Comparison of ENCODE assay signal across 1 cellular context in genomic region chr2:98484121-98484557, GRCh38.
TF ChIP-seq lines count a peak whose summit lies in the region.

No MANE protein-coding gene starts in this region.

TF ChIP-seq in HepG2, 621 proteins besides CTCF, POLR2A, EP300 and RAD21 (continues in another document):
- TF ChIP-seq AKNA (CRISPR knock-in tag; IDR thresholded peaks at IDR 0.05; ENCODE audit: borderline replicate concordance) (no peak), HIVEP1 (CRISPR knock-in tag; IDR thresholded peaks at IDR 0.05) (0 out of 2 replicates have a peak, but pooled peaks have one; percentile 35), ZNF644 (CRISPR knock-in tag; IDR thresholded peaks at IDR 0.05; ENCODE audit: low read depth) (peak; percentile 96), CREB3 (CRISPR knock-in tag; IDR thresholded peaks at IDR 0.05) (peak; percentile 50; the same call in 1 of the 2 replicates), RNF2 (conservative IDR thresholded peaks at IDR 0.05; ENCODE audit: low read depth) (peak; percentile 57; the same call in 1 of the 2 replicates), NAIF1 (CRISPR knock-in tag; IDR thresholded peaks at IDR 0.05; ENCODE audit: borderline replicate concordance) (no peak), GATAD1 (CRISPR knock-in tag; IDR thresholded peaks at IDR 0.05) (peak; percentile 55), SOX5 (CRISPR knock-in tag; IDR thresholded peaks at IDR 0.05; ENCODE audit: borderline replicate concordance) (0 out of 2 replicates have a peak, but pooled peaks have one; percentile 19), TFDP1 (CRISPR knock-in tag; IDR thresholded peaks at IDR 0.05; ENCODE audit: borderline replicate concordance) (peak; percentile 90; the same call in 1 of the 2 replicates), ZBTB43 (CRISPR knock-in tag; conservative IDR thresholded peaks at IDR 0.05) (0 out of 2 replicates have a peak, but pooled peaks have one; percentile 37), NKX3-1 (CRISPR knock-in tag; IDR thresholded peaks at IDR 0.05) (0 out of 2 replicates have a peak, but pooled peaks have one; percentile 50), ZBED4 (CRISPR knock-in tag; IDR thresholded peaks at IDR 0.05; ENCODE audit: borderline replicate concordance) (0 out of 2 replicates have a peak, but pooled peaks have one; percentile 42), KMT2B (CRISPR knock-in tag; IDR thresholded peaks at IDR 0.05) (0 out of 2 replicates have a peak, but pooled peaks have one; percentile 32), PREB (CRISPR knock-in tag; IDR thresholded peaks at IDR 0.05) (no peak), YY1 (IDR thresholded peaks at IDR 0.05; ENCODE audit: insufficient read depth, insufficient replicate concordance, low read depth, low read length) (peak; percentile 43), ZNF317 (CRISPR knock-in tag; IDR thresholded peaks at IDR 0.05) (0 out of 2 replicates have a peak, but pooled peaks have one; percentile 66), TBP (CRISPR knock-in tag; IDR thresholded peaks at IDR 0.05) (no peak), ZNF749 (CRISPR knock-in tag; IDR thresholded peaks at IDR 0.05; ENCODE audit: borderline replicate concordance) (no peak), SOX13 (IDR thresholded peaks at IDR 0.05) (no peak), SOX13 (CRISPR knock-in tag; conservative IDR thresholded peaks at IDR 0.05 in 1 of 2, IDR thresholded peaks at IDR 0.05 in 1 of 2) (peak in 1 of 2 experiments; percentile 26; a peak in 1 of 4 replicates), XRCC5 (optimal IDR thresholded peaks at IDR 0.05; ENCODE audit: low read length) (peak; percentile 22), RARA (CRISPR knock-in tag; IDR thresholded peaks at IDR 0.05) (0 out of 2 replicates have a peak, but pooled peaks have one; percentile 43), TEAD3 (CRISPR knock-in tag; optimal IDR thresholded peaks at IDR 0.05; ENCODE audit: borderline replicate concordance) (peak; percentile 41), ZBTB7A (CRISPR knock-in tag; IDR thresholded peaks at IDR 0.05) (peak; percentile 60; the same call in 1 of the 2 replicates), FOXC1 (CRISPR knock-in tag; IDR thresholded peaks at IDR 0.05; ENCODE audit: borderline replicate concordance) (0 out of 2 replicates have a peak, but pooled peaks have one; percentile 41)
- TF ChIP-seq, protein P1, sequence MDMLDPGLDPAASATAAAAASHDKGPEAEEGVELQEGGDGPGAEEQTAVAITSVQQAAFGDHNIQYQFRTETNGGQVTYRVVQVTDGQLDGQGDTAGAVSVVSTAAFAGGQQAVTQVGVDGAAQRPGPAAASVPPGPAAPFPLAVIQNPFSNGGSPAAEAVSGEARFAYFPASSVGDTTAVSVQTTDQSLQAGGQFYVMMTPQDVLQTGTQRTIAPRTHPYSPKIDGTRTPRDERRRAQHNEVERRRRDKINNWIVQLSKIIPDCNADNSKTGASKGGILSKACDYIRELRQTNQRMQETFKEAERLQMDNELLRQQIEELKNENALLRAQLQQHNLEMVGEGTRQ (IDR thresholded peaks at IDR 0.05; ENCODE audit: low read depth, low read length): peak; percentile 86
- TF ChIP-seq, protein P1 (CRISPR knock-in tag; IDR thresholded peaks at IDR 0.05; ENCODE audit: borderline replicate concordance): peak; percentile 87; the same call in 1 of the 2 replicates
- TF ChIP-seq, protein P2, sequence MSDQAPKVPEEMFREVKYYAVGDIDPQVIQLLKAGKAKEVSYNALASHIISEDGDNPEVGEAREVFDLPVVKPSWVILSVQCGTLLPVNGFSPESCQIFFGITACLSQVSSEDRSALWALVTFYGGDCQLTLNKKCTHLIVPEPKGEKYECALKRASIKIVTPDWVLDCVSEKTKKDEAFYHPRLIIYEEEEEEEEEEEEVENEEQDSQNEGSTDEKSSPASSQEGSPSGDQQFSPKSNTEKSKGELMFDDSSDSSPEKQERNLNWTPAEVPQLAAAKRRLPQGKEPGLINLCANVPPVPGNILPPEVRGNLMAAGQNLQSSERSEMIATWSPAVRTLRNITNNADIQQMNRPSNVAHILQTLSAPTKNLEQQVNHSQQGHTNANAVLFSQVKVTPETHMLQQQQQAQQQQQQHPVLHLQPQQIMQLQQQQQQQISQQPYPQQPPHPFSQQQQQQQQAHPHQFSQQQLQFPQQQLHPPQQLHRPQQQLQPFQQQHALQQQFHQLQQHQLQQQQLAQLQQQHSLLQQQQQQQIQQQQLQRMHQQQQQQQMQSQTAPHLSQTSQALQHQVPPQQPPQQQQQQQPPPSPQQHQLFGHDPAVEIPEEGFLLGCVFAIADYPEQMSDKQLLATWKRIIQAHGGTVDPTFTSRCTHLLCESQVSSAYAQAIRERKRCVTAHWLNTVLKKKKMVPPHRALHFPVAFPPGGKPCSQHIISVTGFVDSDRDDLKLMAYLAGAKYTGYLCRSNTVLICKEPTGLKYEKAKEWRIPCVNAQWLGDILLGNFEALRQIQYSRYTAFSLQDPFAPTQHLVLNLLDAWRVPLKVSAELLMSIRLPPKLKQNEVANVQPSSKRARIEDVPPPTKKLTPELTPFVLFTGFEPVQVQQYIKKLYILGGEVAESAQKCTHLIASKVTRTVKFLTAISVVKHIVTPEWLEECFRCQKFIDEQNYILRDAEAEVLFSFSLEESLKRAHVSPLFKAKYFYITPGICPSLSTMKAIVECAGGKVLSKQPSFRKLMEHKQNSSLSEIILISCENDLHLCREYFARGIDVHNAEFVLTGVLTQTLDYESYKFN (CRISPR knock-in tag; conservative IDR thresholded peaks at IDR 0.05): no peak; the same call in 1 of the 2 replicates
- TF ChIP-seq, protein P3, sequence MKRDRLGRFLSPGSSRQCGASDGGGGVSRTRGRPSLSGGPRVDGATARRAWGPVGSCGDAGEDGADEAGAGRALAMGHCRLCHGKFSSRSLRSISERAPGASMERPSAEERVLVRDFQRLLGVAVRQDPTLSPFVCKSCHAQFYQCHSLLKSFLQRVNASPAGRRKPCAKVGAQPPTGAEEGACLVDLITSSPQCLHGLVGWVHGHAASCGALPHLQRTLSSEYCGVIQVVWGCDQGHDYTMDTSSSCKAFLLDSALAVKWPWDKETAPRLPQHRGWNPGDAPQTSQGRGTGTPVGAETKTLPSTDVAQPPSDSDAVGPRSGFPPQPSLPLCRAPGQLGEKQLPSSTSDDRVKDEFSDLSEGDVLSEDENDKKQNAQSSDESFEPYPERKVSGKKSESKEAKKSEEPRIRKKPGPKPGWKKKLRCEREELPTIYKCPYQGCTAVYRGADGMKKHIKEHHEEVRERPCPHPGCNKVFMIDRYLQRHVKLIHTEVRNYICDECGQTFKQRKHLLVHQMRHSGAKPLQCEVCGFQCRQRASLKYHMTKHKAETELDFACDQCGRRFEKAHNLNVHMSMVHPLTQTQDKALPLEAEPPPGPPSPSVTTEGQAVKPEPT (CRISPR knock-in tag; IDR thresholded peaks at IDR 0.05; ENCODE audit: low read depth): no peak
- TF ChIP-seq, protein P4, sequence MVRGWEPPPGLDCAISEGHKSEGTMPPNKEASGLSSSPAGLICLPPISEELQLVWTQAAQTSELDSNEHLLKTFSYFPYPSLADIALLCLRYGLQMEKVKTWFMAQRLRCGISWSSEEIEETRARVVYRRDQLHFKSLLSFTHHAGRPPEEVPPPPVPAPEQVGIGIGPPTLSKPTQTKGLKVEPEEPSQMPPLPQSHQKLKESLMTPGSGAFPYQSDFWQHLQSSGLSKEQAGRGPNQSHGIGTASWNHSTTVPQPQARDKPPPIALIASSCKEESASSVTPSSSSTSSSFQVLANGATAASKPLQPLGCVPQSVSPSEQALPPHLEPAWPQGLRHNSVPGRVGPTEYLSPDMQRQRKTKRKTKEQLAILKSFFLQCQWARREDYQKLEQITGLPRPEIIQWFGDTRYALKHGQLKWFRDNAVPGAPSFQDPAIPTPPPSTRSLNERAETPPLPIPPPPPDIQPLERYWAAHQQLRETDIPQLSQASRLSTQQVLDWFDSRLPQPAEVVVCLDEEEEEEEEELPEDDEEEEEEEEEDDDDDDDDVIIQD (CRISPR knock-in tag; IDR thresholded peaks at IDR 0.05; ENCODE audit: low read depth): peak; percentile 79; the same call in 1 of the 2 replicates
